ENCODE assay signal across 15 cellular contexts in the genomic region with DNA sequence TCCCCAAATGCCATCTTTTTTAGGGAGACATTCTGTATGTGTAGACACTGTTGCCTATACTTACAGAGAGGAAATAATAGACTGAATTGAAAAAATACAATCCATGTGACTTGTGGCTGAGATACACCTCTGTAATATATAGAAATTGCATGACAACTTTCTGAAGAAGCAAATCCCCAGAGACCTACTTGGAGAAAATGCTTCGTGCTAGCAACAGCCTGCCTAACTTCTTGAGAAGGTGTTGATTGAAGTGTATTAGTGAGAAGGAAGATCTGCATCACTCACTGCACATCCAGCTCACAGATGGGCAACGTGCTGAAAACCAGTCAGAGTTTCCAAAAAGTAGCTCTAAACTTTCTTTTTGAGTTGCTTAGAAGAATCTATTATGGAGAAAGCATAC.
DNase-seq lines count a peak whose midpoint lies in the region; ATAC-seq and TF ChIP-seq lines count a peak whose summit lies in the region.
"Had no signal": no experiment of that assay in that cellular context is flagged by ENCODE, and none has a peak within 500 bp of the region (broad histone marks: within the 10 kb centered on the region; RNA-seq: fewer than 3 reads in every experiment).

No MANE protein-coding gene starts in this region.

- no peaks in the 10 kb centered on the region for H3K27me3 ChIP-seq in body of pancreas
- H3K27me3 ChIP-seq: SJSA1 had no signal

- no peak overlapping the region for H3K4me3 ChIP-seq in GM12865 (ENCODE audit: low read depth, low read length)
- H3K4me3 ChIP-seq in body of pancreas, result no peak overlapping the region
- H3K4me3 ChIP-seq: SJSA1 had no signal

- no peak overlapping the region for H3K27ac Mint-ChIP-seq in mesothelial cell of epicardium
- H3K27ac Mint-ChIP-seq: CD4-positive, alpha-beta memory T cell had no signal

- peaks cover 4% of the 10 kb centered on the region for H3K9me3 Mint-ChIP-seq in mesothelial cell of epicardium

- intact Hi-C loops in body of pancreas (cut with DNase I), result no loop called here

- H3K36me3 Mint-ChIP-seq in mesothelial cell of epicardium, result no peaks in the 10 kb centered on the region
- H3K36me3 Mint-ChIP-seq: CD4-positive, alpha-beta memory T cell had no signal

- TF ChIP-seq POLR2A in body of pancreas (IDR thresholded peaks at IDR 0.05), result no peak

- H3K4me1 Mint-ChIP-seq in mesothelial cell of epicardium, result no peaks in the 10 kb centered on the region
- H3K4me1 Mint-ChIP-seq: CD4-positive, alpha-beta memory T cell had no signal

- no peaks in the 10 kb centered on the region for H3K4me1 ChIP-seq in body of pancreas
- H3K4me1 ChIP-seq: SJSA1 had no signal

- ATAC-seq in GM19043 (IDR thresholded peaks at IDR 0.05; ENCODE audit: low read depth, unreplicated experiment) (peak; percentile 59), HG02642 (IDR thresholded peaks at IDR 0.05; ENCODE audit: poor library complexity, unreplicated experiment) (peak; percentile 47), HG03378 (IDR thresholded peaks at IDR 0.05; ENCODE audit: unreplicated experiment) (peak; percentile 69), body of pancreas (no peak), HG03196 (IDR thresholded peaks at IDR 0.05; ENCODE audit: unreplicated experiment) (no peak)

- peak; percentile 5 for DNase-seq in GM12865 (ENCODE audit: low read depth)
- no peak for DNase-seq in stimulated activated CD4-positive, alpha-beta T cell treated with anti-CD3 and anti-CD28 coated beads, Interleukin-4, amount 100 ng/mL, for 4 hours
- no peak for DNase-seq in body of pancreas
- no peak for DNase-seq in mesothelial cell of epicardium (ENCODE audit: low spot score in 2 of 2, unreplicated experiment in 2 of 2)
- DNase-seq: Calu3; CD4-positive, alpha-beta memory T cell; KG1; NCI-H1436 treated with DMSO at 0.1 percent for 48 hours; NCI-H2081; NCI-H524 treated with DMSO at 0.1 percent for 48 hours had no signal

- H3K9me3 ChIP-seq in body of pancreas, result no peaks in the 10 kb centered on the region
- H3K9me3 ChIP-seq: SJSA1 had no signal

- no peak overlapping the region for H3K27ac ChIP-seq in body of pancreas
- H3K27ac ChIP-seq: SJSA1 had no signal

- no peak for TF ChIP-seq CTCF in GM12865 (IDR thresholded peaks at IDR 0.05; ENCODE audit: insufficient read depth, low read depth, low read length, missing control alignments)
- TF ChIP-seq CTCF in body of pancreas (IDR thresholded peaks at IDR 0.05), result no peak
- TF ChIP-seq CTCF in mesothelial cell of epicardium (IDR thresholded peaks at IDR 0.05; ENCODE audit: unreplicated experiment), result no peak

- no peaks in the 10 kb centered on the region for H3K36me3 ChIP-seq in body of pancreas (replicated peaks in 1 of 2; ENCODE audit: insufficient read depth in 1 of 2, low read depth in 2 of 2)
- H3K36me3 ChIP-seq: SJSA1 had no signal

- H3K4me3 Mint-ChIP-seq in mesothelial cell of epicardium, result no peak overlapping the region
- H3K4me3 Mint-ChIP-seq: CD4-positive, alpha-beta memory T cell had no signal

- H3K27me3 Mint-ChIP-seq in mesothelial cell of epicardium (ENCODE audit: low read depth), result peaks cover 6% of the 10 kb centered on the region
- H3K27me3 Mint-ChIP-seq: CD4-positive, alpha-beta memory T cell had no signal

- 41 to 49% methylated on average over 2 of the region's 2 CpGs for whole genome bisulfite sequencing in body of pancreas, 2 donors

Comparison
In these comparisons a context has a peak if more than half of its experiments do, and no peak if none do; other contexts are left out.
1. ATAC-seq: peak in GM19043 (single experiment), HG02642 (single experiment) and HG03378 (single experiment); none in body of pancreas (single experiment) and HG03196 (single experiment).